In the genomic region with DNA sequence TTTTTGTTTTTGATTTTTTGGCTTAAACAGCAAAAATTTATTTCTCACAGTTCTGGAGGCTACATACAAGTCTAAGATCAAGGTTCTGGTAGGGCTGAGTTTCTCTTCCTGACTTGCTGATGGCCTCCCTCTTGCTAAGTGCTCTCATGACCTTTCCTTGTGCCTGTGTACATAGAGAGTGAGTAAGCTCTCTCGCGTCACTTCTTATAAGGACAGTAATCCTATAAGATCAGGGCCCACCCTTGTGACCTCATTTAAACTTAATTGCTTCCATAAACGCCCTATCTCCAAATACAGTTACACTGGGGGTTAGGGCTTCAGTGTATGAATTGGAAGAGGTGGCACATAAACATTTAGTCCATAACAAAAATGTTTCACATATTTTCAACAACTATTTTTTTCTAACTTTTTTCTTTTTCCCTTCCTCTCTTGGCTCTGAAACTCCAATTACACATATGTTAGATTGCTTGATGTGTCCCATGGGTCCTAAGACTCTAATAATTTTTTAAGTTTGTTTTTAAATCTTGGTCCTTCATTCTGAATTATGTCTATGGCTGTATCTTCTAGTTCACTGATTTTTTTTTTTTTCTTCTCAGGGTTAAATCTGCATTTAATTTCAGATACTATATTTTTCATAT, we compare ENCODE assay signal across 1 cellular context.
TF ChIP-seq lines count a peak whose summit lies in the region.

No MANE protein-coding gene starts in this region.

TF ChIP-seq in K562, 482 proteins besides CTCF, POLR2A, EP300 and RAD21 (continued from another document and continues in another):
- TF ChIP-seq, protein P1, sequence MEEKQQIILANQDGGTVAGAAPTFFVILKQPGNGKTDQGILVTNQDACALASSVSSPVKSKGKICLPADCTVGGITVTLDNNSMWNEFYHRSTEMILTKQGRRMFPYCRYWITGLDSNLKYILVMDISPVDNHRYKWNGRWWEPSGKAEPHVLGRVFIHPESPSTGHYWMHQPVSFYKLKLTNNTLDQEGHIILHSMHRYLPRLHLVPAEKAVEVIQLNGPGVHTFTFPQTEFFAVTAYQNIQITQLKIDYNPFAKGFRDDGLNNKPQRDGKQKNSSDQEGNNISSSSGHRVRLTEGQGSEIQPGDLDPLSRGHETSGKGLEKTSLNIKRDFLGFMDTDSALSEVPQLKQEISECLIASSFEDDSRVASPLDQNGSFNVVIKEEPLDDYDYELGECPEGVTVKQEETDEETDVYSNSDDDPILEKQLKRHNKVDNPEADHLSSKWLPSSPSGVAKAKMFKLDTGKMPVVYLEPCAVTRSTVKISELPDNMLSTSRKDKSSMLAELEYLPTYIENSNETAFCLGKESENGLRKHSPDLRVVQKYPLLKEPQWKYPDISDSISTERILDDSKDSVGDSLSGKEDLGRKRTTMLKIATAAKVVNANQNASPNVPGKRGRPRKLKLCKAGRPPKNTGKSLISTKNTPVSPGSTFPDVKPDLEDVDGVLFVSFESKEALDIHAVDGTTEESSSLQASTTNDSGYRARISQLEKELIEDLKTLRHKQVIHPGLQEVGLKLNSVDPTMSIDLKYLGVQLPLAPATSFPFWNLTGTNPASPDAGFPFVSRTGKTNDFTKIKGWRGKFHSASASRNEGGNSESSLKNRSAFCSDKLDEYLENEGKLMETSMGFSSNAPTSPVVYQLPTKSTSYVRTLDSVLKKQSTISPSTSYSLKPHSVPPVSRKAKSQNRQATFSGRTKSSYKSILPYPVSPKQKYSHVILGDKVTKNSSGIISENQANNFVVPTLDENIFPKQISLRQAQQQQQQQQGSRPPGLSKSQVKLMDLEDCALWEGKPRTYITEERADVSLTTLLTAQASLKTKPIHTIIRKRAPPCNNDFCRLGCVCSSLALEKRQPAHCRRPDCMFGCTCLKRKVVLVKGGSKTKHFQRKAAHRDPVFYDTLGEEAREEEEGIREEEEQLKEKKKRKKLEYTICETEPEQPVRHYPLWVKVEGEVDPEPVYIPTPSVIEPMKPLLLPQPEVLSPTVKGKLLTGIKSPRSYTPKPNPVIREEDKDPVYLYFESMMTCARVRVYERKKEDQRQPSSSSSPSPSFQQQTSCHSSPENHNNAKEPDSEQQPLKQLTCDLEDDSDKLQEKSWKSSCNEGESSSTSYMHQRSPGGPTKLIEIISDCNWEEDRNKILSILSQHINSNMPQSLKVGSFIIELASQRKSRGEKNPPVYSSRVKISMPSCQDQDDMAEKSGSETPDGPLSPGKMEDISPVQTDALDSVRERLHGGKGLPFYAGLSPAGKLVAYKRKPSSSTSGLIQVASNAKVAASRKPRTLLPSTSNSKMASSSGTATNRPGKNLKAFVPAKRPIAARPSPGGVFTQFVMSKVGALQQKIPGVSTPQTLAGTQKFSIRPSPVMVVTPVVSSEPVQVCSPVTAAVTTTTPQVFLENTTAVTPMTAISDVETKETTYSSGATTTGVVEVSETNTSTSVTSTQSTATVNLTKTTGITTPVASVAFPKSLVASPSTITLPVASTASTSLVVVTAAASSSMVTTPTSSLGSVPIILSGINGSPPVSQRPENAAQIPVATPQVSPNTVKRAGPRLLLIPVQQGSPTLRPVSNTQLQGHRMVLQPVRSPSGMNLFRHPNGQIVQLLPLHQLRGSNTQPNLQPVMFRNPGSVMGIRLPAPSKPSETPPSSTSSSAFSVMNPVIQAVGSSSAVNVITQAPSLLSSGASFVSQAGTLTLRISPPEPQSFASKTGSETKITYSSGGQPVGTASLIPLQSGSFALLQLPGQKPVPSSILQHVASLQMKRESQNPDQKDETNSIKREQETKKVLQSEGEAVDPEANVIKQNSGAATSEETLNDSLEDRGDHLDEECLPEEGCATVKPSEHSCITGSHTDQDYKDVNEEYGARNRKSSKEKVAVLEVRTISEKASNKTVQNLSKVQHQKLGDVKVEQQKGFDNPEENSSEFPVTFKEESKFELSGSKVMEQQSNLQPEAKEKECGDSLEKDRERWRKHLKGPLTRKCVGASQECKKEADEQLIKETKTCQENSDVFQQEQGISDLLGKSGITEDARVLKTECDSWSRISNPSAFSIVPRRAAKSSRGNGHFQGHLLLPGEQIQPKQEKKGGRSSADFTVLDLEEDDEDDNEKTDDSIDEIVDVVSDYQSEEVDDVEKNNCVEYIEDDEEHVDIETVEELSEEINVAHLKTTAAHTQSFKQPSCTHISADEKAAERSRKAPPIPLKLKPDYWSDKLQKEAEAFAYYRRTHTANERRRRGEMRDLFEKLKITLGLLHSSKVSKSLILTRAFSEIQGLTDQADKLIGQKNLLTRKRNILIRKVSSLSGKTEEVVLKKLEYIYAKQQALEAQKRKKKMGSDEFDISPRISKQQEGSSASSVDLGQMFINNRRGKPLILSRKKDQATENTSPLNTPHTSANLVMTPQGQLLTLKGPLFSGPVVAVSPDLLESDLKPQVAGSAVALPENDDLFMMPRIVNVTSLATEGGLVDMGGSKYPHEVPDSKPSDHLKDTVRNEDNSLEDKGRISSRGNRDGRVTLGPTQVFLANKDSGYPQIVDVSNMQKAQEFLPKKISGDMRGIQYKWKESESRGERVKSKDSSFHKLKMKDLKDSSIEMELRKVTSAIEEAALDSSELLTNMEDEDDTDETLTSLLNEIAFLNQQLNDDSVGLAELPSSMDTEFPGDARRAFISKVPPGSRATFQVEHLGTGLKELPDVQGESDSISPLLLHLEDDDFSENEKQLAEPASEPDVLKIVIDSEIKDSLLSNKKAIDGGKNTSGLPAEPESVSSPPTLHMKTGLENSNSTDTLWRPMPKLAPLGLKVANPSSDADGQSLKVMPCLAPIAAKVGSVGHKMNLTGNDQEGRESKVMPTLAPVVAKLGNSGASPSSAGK (IDR thresholded peaks at IDR 0.05): no peak; the same call in 1 of the 2 replicates
- TF ChIP-seq ZNF165 (CRISPR knock-in tag; IDR thresholded peaks at IDR 0.05; ENCODE audit: borderline replicate concordance) (no peak), KDM5B (IDR thresholded peaks at IDR 0.05; ENCODE audit: insufficient replicate concordance, low read depth, low read length) (peak; percentile 37), CHD2 (IDR thresholded peaks at IDR 0.05; ENCODE audit: low read depth, low read length) (peak; percentile 61; the same call in 1 of the 2 replicates), ZNF436 (CRISPR knock-in tag; IDR thresholded peaks at IDR 0.05) (no peak), LCOR (CRISPR knock-in tag; IDR thresholded peaks at IDR 0.05) (peak; percentile 57; the same call in 1 of the 2 replicates), U2AF2 (optimal IDR thresholded peaks at IDR 0.05; ENCODE audit: low read depth, low read length) (no peak), BRF1 (IDR thresholded peaks at IDR 0.05; ENCODE audit: borderline replicate concordance, extremely low read depth, insufficient read length) (no peak), PURB (CRISPR knock-in tag; IDR thresholded peaks at IDR 0.05; ENCODE audit: low read depth) (no peak), ZHX1 (conservative IDR thresholded peaks at IDR 0.05; ENCODE audit: low read length) (no peak), USF1 (CRISPR knock-in tag; IDR thresholded peaks at IDR 0.05) (no peak), PRMT5 (CRISPR knock-in tag; IDR thresholded peaks at IDR 0.05) (no peak), MTF1 (CRISPR knock-in tag; IDR thresholded peaks at IDR 0.05; ENCODE audit: borderline replicate concordance) (peak; percentile 88), EHMT2 (IDR thresholded peaks at IDR 0.05) (no peak; the same call in 1 of the 2 replicates), CHD1 (IDR thresholded peaks at IDR 0.05; ENCODE audit: low read length) (no peak), U2AF1 (optimal IDR thresholded peaks at IDR 0.05; ENCODE audit: low read depth, low read length) (no peak), FOXP1 (CRISPR knock-in tag; IDR thresholded peaks at IDR 0.05) (no peak), TRIM28 (IDR thresholded peaks at IDR 0.05) (no peak), HNRNPUL1 (IDR thresholded peaks at IDR 0.05; ENCODE audit: low read length) (no peak), SETDB1 (IDR thresholded peaks at IDR 0.05; ENCODE audit: low read length) (no peak), ETV1 (tag; conservative IDR thresholded peaks at IDR 0.05; ENCODE audit: low read depth) (peak; percentile 95), RFX1 (IDR thresholded peaks at IDR 0.05) (no peak; the same call in 1 of the 2 replicates), ZNF512 (tag; IDR thresholded peaks at IDR 0.05) (no peak), CEBPG (CRISPR knock-in tag; IDR thresholded peaks at IDR 0.05) (no peak), CEBPG (tag; conservative IDR thresholded peaks at IDR 0.05 in 1 of 2, IDR thresholded peaks at IDR 0.05 in 1 of 2) (no peak), CCNT2 (IDR thresholded peaks at IDR 0.05; ENCODE audit: borderline replicate concordance, extremely low read depth, insufficient read length, low read depth, low read length) (no peak), ZNF239 (CRISPR knock-in tag; IDR thresholded peaks at IDR 0.05) (peak; percentile 71), DIDO1 (tag; IDR thresholded peaks at IDR 0.05; ENCODE audit: low read depth) (peak; percentile 95), ZFP1 (CRISPR knock-in tag; IDR thresholded peaks at IDR 0.05) (no peak), MYNN (IDR thresholded peaks at IDR 0.05) (no peak), MYNN (CRISPR knock-in tag; IDR thresholded peaks at IDR 0.05) (no peak), THAP7 (CRISPR knock-in tag; IDR thresholded peaks at IDR 0.05) (no peak), ZNF23 (CRISPR knock-in tag; IDR thresholded peaks at IDR 0.05) (0 out of 2 replicates have a peak, but pooled peaks have one; percentile 54), MECOM (CRISPR knock-in tag; IDR thresholded peaks at IDR 0.05) (peak; percentile 92), ZFP30 (CRISPR knock-in tag; IDR thresholded peaks at IDR 0.05; ENCODE audit: borderline replicate concordance) (no peak), POLR2AphosphoS2 (IDR thresholded peaks at IDR 0.05; ENCODE audit: low read length) (no peak), PML (IDR thresholded peaks at IDR 0.05; ENCODE audit: low read length) (peak; percentile 52; the same call in 1 of the 2 replicates), RHOXF2B (CRISPR knock-in tag; conservative IDR thresholded peaks at IDR 0.05) (no peak), SNIP1 (IDR thresholded peaks at IDR 0.05; ENCODE audit: low read depth) (peak; percentile 20; the same call in 1 of the 2 replicates), PPARD (CRISPR knock-in tag; IDR thresholded peaks at IDR 0.05) (no peak), BRD9 (IDR thresholded peaks at IDR 0.05; ENCODE audit: low read depth, partially characterized antibody) (no peak), PHF20 (IDR thresholded peaks at IDR 0.05; ENCODE audit: partially characterized antibody) (no peak), TAF1 (IDR thresholded peaks at IDR 0.05; ENCODE audit: control insufficient read depth, extremely low read depth, insufficient read depth, low read length, severe bottlenecking) (no peak)
- TF ChIP-seq, protein P2, sequence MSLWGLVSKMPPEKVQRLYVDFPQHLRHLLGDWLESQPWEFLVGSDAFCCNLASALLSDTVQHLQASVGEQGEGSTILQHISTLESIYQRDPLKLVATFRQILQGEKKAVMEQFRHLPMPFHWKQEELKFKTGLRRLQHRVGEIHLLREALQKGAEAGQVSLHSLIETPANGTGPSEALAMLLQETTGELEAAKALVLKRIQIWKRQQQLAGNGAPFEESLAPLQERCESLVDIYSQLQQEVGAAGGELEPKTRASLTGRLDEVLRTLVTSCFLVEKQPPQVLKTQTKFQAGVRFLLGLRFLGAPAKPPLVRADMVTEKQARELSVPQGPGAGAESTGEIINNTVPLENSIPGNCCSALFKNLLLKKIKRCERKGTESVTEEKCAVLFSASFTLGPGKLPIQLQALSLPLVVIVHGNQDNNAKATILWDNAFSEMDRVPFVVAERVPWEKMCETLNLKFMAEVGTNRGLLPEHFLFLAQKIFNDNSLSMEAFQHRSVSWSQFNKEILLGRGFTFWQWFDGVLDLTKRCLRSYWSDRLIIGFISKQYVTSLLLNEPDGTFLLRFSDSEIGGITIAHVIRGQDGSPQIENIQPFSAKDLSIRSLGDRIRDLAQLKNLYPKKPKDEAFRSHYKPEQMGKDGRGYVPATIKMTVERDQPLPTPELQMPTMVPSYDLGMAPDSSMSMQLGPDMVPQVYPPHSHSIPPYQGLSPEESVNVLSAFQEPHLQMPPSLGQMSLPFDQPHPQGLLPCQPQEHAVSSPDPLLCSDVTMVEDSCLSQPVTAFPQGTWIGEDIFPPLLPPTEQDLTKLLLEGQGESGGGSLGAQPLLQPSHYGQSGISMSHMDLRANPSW (CRISPR knock-in tag; IDR thresholded peaks at IDR 0.05): 0 out of 2 replicates have a peak, but pooled peaks have one; percentile 39
